Comparison of ENCODE assay signal across 1 cellular context in genomic region chr17:76051071-76051467, GRCh38.
TF ChIP-seq lines count a peak whose summit lies in the region.

No MANE protein-coding gene starts in this region.

TF ChIP-seq in GM23338, 12 proteins besides CTCF, POLR2A, EP300 and RAD21 (continued from another document):
- TF ChIP-seq, protein P1, sequence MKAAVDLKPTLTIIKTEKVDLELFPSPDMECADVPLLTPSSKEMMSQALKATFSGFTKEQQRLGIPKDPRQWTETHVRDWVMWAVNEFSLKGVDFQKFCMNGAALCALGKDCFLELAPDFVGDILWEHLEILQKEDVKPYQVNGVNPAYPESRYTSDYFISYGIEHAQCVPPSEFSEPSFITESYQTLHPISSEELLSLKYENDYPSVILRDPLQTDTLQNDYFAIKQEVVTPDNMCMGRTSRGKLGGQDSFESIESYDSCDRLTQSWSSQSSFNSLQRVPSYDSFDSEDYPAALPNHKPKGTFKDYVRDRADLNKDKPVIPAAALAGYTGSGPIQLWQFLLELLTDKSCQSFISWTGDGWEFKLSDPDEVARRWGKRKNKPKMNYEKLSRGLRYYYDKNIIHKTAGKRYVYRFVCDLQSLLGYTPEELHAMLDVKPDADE (IDR thresholded peaks at IDR 0.05), result no peak
- TF ChIP-seq ZNF462 (CRISPR knock-in tag; IDR thresholded peaks at IDR 0.05) (no peak), ZNF114 (CRISPR knock-in tag; IDR thresholded peaks at IDR 0.05) (no peak), ZNF331 (CRISPR knock-in tag; IDR thresholded peaks at IDR 0.05; ENCODE audit: low read depth) (no peak), STAT1 (IDR thresholded peaks at IDR 0.05; ENCODE audit: unreplicated experiment) (no peak)
TF ChIP-seq in GM23338: peak in this region for 0.
